In genomic region chr5:6471252-6471651, GRCh38 we compare ENCODE assay signal across 8 cellular contexts. TPM values are rescaled to one million over a fixed set of nuclear protein-coding genes. Genes with fewer than 3 reads are reported as not detected.
"Had no signal": no experiment of that assay in that cellular context is flagged by ENCODE, and none has a peak within 500 bp of the region (broad histone marks: within the 10 kb centered on the region; RNA-seq: fewer than 3 reads in every experiment).

No MANE protein-coding gene starts in this region.

- H3K4me1 ChIP-seq: HAP-1 had no signal

- ATAC-seq: HCT116, K562 had no signal

- H3K9ac ChIP-seq: GM23248 had no signal

- DNase-seq: GM23248, GOT3, H7, IMR-90 had no signal

- H3K4me3 ChIP-seq: GM23248, HAP-1, K562 had no signal

- H3K9me3 ChIP-seq: HAP-1 had no signal

- H3K36me3 ChIP-seq: HAP-1 had no signal

- H3K27ac ChIP-seq: GM23248 had no signal

RNA-seq across cellular contexts. Expression of gene UBE2QL1, which starts 22.6 kb away (rescaled TPM):
- total RNA-seq: GM23248, HT-29, IMR-90, K562 had no signal
- polyA plus RNA-seq: GM23248, IMR-90, K562 had no signal
